ENCODE assay signal across 8 cellular contexts in genomic region chr2:110853516-110853915, GRCh38.
DNase-seq lines count a peak whose midpoint lies in the region; ATAC-seq and TF ChIP-seq lines count a peak whose summit lies in the region.

No MANE protein-coding gene starts in this region.

- DNase-seq in NOMO-1 (lab: John Stamatoyannopoulos, UW; ENCODE audit: unreplicated experiment in 2 of 2): peak; percentile 3 to 42
- DNase-seq in NOMO-1 treated with dmso at 0.1 percent for 144 hours (lab: John Stamatoyannopoulos, UW; ENCODE audit: unreplicated experiment): no peak
- DNase-seq in MV-4-11 (lab: John Stamatoyannopoulos, UW): peak; percentile 44
- peak; percentile 21 to 37 for DNase-seq in activated CD8-positive, alpha-beta memory T cell treated with anti-CD3 and anti-CD28 coated beads for 4 hours (ENCODE audit: low read depth in 2 of 2)
- peak in 1 of 2 donors; percentile 38 for DNase-seq in foreskin fibroblast
- DNase-seq in spleen: peak; percentile 80
- no peak for DNase-seq in DMS79 (lab: John Stamatoyannopoulos, UW)

- peak; percentile 51 for TF ChIP-seq CTCF in foreskin fibroblast (IDR thresholded peaks at IDR 0.05; ENCODE audit: low read depth, low read length)
- TF ChIP-seq CTCF in spleen (IDR thresholded peaks at IDR 0.05 in 8 of 11, conservative IDR thresholded peaks at IDR 0.05 in 3 of 11): peak in 9 of 11 experiments; percentile 24 to 73 (median 51)

- H3K36me3 ChIP-seq in spleen: no peaks in the 10 kb centered on the region

- H3K4me3 ChIP-seq in foreskin fibroblast (ENCODE audit: low read depth in 1 of 2, low read length in 2 of 2): no peak overlapping the region
- H3K4me3 ChIP-seq in spleen: no peak overlapping the region

- H3K9me3 ChIP-seq in spleen: no peaks in the 10 kb centered on the region

- no peaks in the 10 kb centered on the region for H3K27me3 ChIP-seq in spleen (replicated peaks in 1 of 7)

- TF ChIP-seq POLR2A in spleen (IDR thresholded peaks at IDR 0.05): no peak

- intact Hi-C loops in spleen (cut with DNase I; ENCODE audit: low total_unique reads): no loop called here

- no peak overlapping the region for H3K27ac ChIP-seq in spleen

- no peak for ATAC-seq in GM21526 (IDR thresholded peaks at IDR 0.05; ENCODE audit: low FRiP score, unreplicated experiment)

- peaks cover 0 to 52% (median 21%) of the 10 kb centered on the region in 6 donors for H3K4me1 ChIP-seq in spleen

- WGBS in spleen, 5 donors: 34 to 62% (median 43%) methylated on average over 5 of the region's 5 CpGs

Comparison
In these comparisons a context has a peak if more than half of its experiments do, and no peak if none do; other contexts are left out.
1. DNase-seq: peak in NOMO-1 (2 of 2), MV-4-11 (single experiment), activated CD8-positive, alpha-beta memory T cell treated with anti-CD3 and anti-CD28 coated beads for 4 hours (2 of 2) and spleen (single experiment); none in NOMO-1 treated with dmso at 0.1 percent for 144 hours (single experiment) and DMS79 (single experiment).